In the genomic region with DNA sequence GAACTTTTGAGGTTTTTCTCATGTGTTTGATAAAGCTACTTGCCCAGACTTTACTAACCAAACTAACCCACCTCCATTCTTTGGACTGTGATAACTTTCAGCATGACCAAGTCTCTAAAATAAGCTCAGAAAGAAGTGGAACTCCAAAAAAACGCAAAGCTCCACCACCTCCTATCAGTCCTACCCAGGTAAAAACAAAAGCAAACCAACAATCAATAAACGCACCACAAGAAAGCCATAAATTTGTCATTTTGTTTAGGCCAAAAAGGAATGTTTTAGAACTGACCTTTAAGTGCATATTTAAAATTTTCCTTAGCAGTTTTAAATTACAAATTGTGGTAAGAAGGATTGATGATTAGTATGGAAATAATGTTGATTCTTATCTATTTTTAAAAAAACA, we compare ENCODE assay signal across 36 cellular contexts. TPM values are rescaled to one million over a fixed set of nuclear protein-coding genes. Genes with fewer than 3 reads are reported as not detected.
"Had no signal": no experiment of that assay in that cellular context is flagged by ENCODE, and none has a peak within 500 bp of the region (broad histone marks: within the 10 kb centered on the region; RNA-seq: fewer than 3 reads in every experiment).

No MANE protein-coding gene starts in this region.

- FAIRE-seq: bronchial epithelial cell, TTC549 had no signal

- H3K27ac ChIP-seq: adrenal gland, Peyer's patch, RWPE1 had no signal

- H3K36me3 Mint-ChIP-seq: activated naive CD4-positive, alpha-beta T cell treated with anti-CD3 and anti-CD28 coated beads, Interleukin-2, amount 50 U/mL, for 72 hours had no signal

- H3K4me1 Mint-ChIP-seq: activated CD4-positive, alpha-beta T cell treated with anti-CD3 and anti-CD28 coated beads for 36 hours; activated CD4-positive, alpha-beta T cell treated with anti-CD3 and anti-CD28 coated beads, Interleukin-2, amount 10 ng/mL, durations not matched to agents 7 days and 5 days had no signal

- H3K36me3 ChIP-seq: adrenal gland, Peyer's patch had no signal

- H3K27me3 Mint-ChIP-seq: activated CD4-positive, alpha-beta T cell treated with anti-CD3 and anti-CD28 coated beads for 36 hours; activated CD4-positive, alpha-beta T cell treated with anti-CD3 and anti-CD28 coated beads, Interleukin-2, amount 10 ng/mL, durations not matched to agents 7 days and 5 days; activated T-cell treated with anti-CD3 and anti-CD28 coated beads, Interleukin-2, amount 50 U/mL, for 24 hours; brain had no signal

- H3K9me3 Mint-ChIP-seq: activated CD4-positive, alpha-beta T cell treated with anti-CD3 and anti-CD28 coated beads, Interleukin-2, amount 10 ng/mL, durations not matched to agents 7 days and 5 days; activated naive CD4-positive, alpha-beta T cell treated with anti-CD3 and anti-CD28 coated beads for 36 hours; activated naive CD4-positive, alpha-beta T cell treated with anti-CD3 and anti-CD28 coated beads, Interleukin-2, amount 50 U/mL, for 72 hours; activated T-cell treated with anti-CD3 and anti-CD28 coated beads, Interleukin-2, amount 50 U/mL, for 24 hours; activated T-helper 1 cell treated with anti-CD3 and anti-CD28 coated beads, Interleukin-12 subunit alpha, Interleukin-12 subunit beta, Interleukin-2, Interleukin-4 antibody, amounts not matched to agents 30 ng/mL and 10 ng/mL and 1 ng/mL, durations not matched to agents 14 hours and 24 hours and 36 hours; brain; T-helper 1 cell treated with Interleukin-12 subunit alpha and Interleukin-12 subunit beta and Interleukin-4 antibody, amounts not matched to agents 30 μg/mL and 1 μg/mL, for 36 hours; T-helper 2 cell treated with Interferon-gamma antibody and Interleukin-4, amounts not matched to agents 5 μg/mL and 100 μg/mL, for 36 hours had no signal

- H3K4me3 ChIP-seq: adrenal gland, MG63, Peyer's patch had no signal

- H3K27me3 ChIP-seq: adrenal gland, MG63, Peyer's patch had no signal

- H3K4me1 ChIP-seq: adrenal gland, Peyer's patch had no signal

- ATAC-seq: activated CD4-positive, alpha-beta T cell treated with anti-CD3 and anti-CD28 coated beads for 36 hours; activated CD4-positive, CD25-positive, alpha-beta regulatory T cell treated with anti-CD3 and anti-CD28 coated beads, Interleukin-2, amount 50 U/mL, for 24 hours; activated CD8-positive, alpha-beta T cell treated with anti-CD3 and anti-CD28 coated beads, Interleukin-2, amount 10 ng/mL, durations not matched to agents 7 days and 5 days; activated naive CD4-positive, alpha-beta T cell treated with anti-CD3 and anti-CD28 coated beads, Interleukin-2, amount 50 U/mL, for 72 hours; PC-3; Right ventricle myocardium inferior had no signal

- H3K4me3 Mint-ChIP-seq: activated CD4-positive, alpha-beta T cell treated with anti-CD3 and anti-CD28 coated beads for 36 hours; activated CD4-positive, alpha-beta T cell treated with anti-CD3 and anti-CD28 coated beads, Interleukin-2, amount 10 ng/mL, durations not matched to agents 7 days and 5 days; activated CD8-positive, alpha-beta T cell treated with anti-CD3 and anti-CD28 coated beads, Interleukin-2, amount 10 ng/mL, durations not matched to agents 7 days and 5 days; activated naive CD4-positive, alpha-beta T cell treated with anti-CD3 and anti-CD28 coated beads for 36 hours; activated T-cell treated with anti-CD3 and anti-CD28 coated beads, Interleukin-2, amount 50 U/mL, for 24 hours; activated T-helper 1 cell treated with anti-CD3 and anti-CD28 coated beads, Interleukin-12 subunit alpha, Interleukin-12 subunit beta, Interleukin-2, Interleukin-4 antibody, amounts not matched to agents 30 ng/mL and 10 ng/mL and 1 ng/mL, durations not matched to agents 14 hours and 24 hours and 36 hours; brain; T-helper 1 cell treated with Interleukin-12 subunit alpha and Interleukin-12 subunit beta and Interleukin-4 antibody, amounts not matched to agents 30 μg/mL and 1 μg/mL, for 36 hours; T-helper 2 cell treated with Interferon-gamma antibody and Interleukin-4, amounts not matched to agents 5 μg/mL and 100 μg/mL, for 36 hours had no signal

- DNase-seq: activated CD4-positive, alpha-beta T cell treated with anti-CD3 and anti-CD28 coated beads for 36 hours; activated CD4-positive, alpha-beta T cell treated with anti-CD3 and anti-CD28 coated beads, Interleukin-2, amount 10 ng/mL, durations not matched to agents 7 days and 5 days; activated CD4-positive, alpha-beta T cell treated with anti-CD3 and anti-CD28 coated beads, Interleukin-2, amount 50 U/mL, for 48 hours; activated CD8-positive, alpha-beta T cell treated with anti-CD3 and anti-CD28 coated beads, Interleukin-2, amount 10 ng/mL, durations not matched to agents 7 days and 5 days; activated gamma-delta T cell treated with Interleukin-2 at 50 U/mL for 16 hours; activated naive CD4-positive, alpha-beta T cell treated with anti-CD3 and anti-CD28 coated beads for 36 hours; activated T-cell treated with anti-CD3 and anti-CD28 coated beads, Interleukin-2, amount 50 U/mL, for 24 hours; adrenal gland; caudate nucleus; cerebellar nuclear complex; Kasumi-1; KG1; MG63; NCI-H1092; NCI-H1436 treated with DMSO at 0.1 percent for 48 hours; NCI-H1694 treated with DMSO at 0.1 percent for 48 hours; NCI-H2029; NCI-H2107; NCI-H2171; NCI-H510A; NCI-H526; NCI-H748 treated with DMSO at 0.1 percent for 48 hours; NK-92 treated with Interleukin-12 subunit alpha and Interleukin-12 subunit beta, amount 100 ng/mL, for 24 hours; PC-3; Peyer's patch; SIG-M5 had no signal

- H3K27ac Mint-ChIP-seq: activated CD4-positive, alpha-beta T cell treated with anti-CD3 and anti-CD28 coated beads for 36 hours; activated CD4-positive, alpha-beta T cell treated with anti-CD3 and anti-CD28 coated beads, Interleukin-2, amount 10 ng/mL, durations not matched to agents 7 days and 5 days; activated CD8-positive, alpha-beta T cell treated with anti-CD3 and anti-CD28 coated beads, Interleukin-2, amount 10 ng/mL, durations not matched to agents 7 days and 5 days; activated naive CD4-positive, alpha-beta T cell treated with anti-CD3 and anti-CD28 coated beads for 36 hours; activated naive CD4-positive, alpha-beta T cell treated with anti-CD3 and anti-CD28 coated beads, Interleukin-2, amount 50 U/mL, for 72 hours; activated T-cell treated with anti-CD3 and anti-CD28 coated beads, Interleukin-2, amount 50 U/mL, for 24 hours; activated T-helper 1 cell treated with anti-CD3 and anti-CD28 coated beads, Interleukin-12 subunit alpha, Interleukin-12 subunit beta, Interleukin-2, Interleukin-4 antibody, amounts not matched to agents 30 ng/mL and 10 ng/mL and 1 ng/mL, durations not matched to agents 14 hours and 24 hours and 36 hours; T-helper 1 cell treated with Interleukin-12 subunit alpha and Interleukin-12 subunit beta and Interleukin-4 antibody, amounts not matched to agents 30 μg/mL and 1 μg/mL, for 36 hours; T-helper 2 cell treated with Interferon-gamma antibody and Interleukin-4, amounts not matched to agents 5 μg/mL and 100 μg/mL, for 36 hours had no signal

RNA-seq across cellular contexts. Expression of a gene that starts 25.5 kb away (rescaled TPM):
- total RNA-seq: activated CD4-positive, alpha-beta T cell treated with anti-CD3 and anti-CD28 coated beads, Interleukin-2, amount 10 ng/mL, durations not matched to agents 7 days and 5 days; activated CD8-positive, alpha-beta T cell treated with anti-CD3 and anti-CD28 coated beads, Interleukin-2, amount 10 ng/mL, durations not matched to agents 7 days and 5 days; activated T-helper 1 cell treated with anti-CD3 and anti-CD28 coated beads, Interleukin-12 subunit alpha, Interleukin-12 subunit beta, Interleukin-2, Interleukin-4 antibody, amounts not matched to agents 30 ng/mL and 10 ng/mL and 1 ng/mL, durations not matched to agents 14 hours and 24 hours and 36 hours; Peyer's patch; Right ventricle myocardium inferior had no signal
